Comparison of ENCODE assay signal across 14 cellular contexts in genomic region chr17:44039829-44040635, GRCh38. TPM values are rescaled to one million over a fixed set of nuclear protein-coding genes. Genes with fewer than 3 reads are reported as not detected.
DNase-seq lines count a peak whose midpoint lies in the region; ATAC-seq, FAIRE-seq and TF ChIP-seq lines count a peak whose summit lies in the region.
"Had no signal": no experiment of that assay in that cellular context is flagged by ENCODE, and none has a peak within 500 bp of the region (broad histone marks: within the 10 kb centered on the region; RNA-seq: fewer than 3 reads in every experiment).

No MANE protein-coding gene starts in this region.

- BruUV-seq in GM12878 (replicated peaks; lab: Mats Ljungman, UMichigan) = no TSS peak

- no peaks in the 10 kb centered on the region for H3K27me3 Mint-ChIP-seq in T-helper 2 cell treated with Interferon-gamma antibody and Interleukin-4, amounts not matched to agents 5 μg/mL and 100 μg/mL, for 36 hours (ENCODE audit: low read depth)
- H3K27me3 Mint-ChIP-seq: progenitor cell of endocrine pancreas had no signal

- no peaks in the 10 kb centered on the region for H3K27me3 ChIP-seq in GM12878 (replicated peaks in 1 of 2; ENCODE audit: control insufficient read depth in 2 of 2, insufficient read depth in 2 of 2, low read length in 1 of 2)
- no peaks in the 10 kb centered on the region for H3K27me3 ChIP-seq in right atrium auricular region
- no peaks in the 10 kb centered on the region for H3K27me3 ChIP-seq in smooth muscle cell (ENCODE audit: low read depth)
- H3K27me3 ChIP-seq: brain microvascular endothelial cell had no signal

- H3K27ac ChIP-seq in GM12878 (ENCODE audit: control insufficient read depth, insufficient read depth) = peak overlapping the region; percentile 11; the same call in 1 of the 2 replicates
- peak overlapping the region; percentile 41 to 64 for H3K27ac ChIP-seq in right atrium auricular region
- peak overlapping the region; percentile 41 for H3K27ac ChIP-seq in smooth muscle cell (ENCODE audit: low read depth)
- H3K27ac ChIP-seq: brain microvascular endothelial cell had no signal

- H3K4me2 ChIP-seq in GM12878 (ENCODE audit: control insufficient read depth, insufficient read depth) = no peak overlapping the region
- no peak overlapping the region for H3K4me2 ChIP-seq in smooth muscle cell

- peaks cover 8% of the 10 kb centered on the region for H3F3A ChIP-seq in smooth muscle cell (ENCODE audit: low read depth)

- peaks cover 24% of the 10 kb centered on the region for H3K36me3 Mint-ChIP-seq in T-helper 2 cell treated with Interferon-gamma antibody and Interleukin-4, amounts not matched to agents 5 μg/mL and 100 μg/mL, for 36 hours (ENCODE audit: low read depth)

- no peak for TF ChIP-seq POLR2A in GM12878 (IDR thresholded peaks at IDR 0.05; ENCODE audit: low read depth, low read length)

- no peak for FAIRE-seq in GM12878 (lab: Jason Lieb, UNC)

- H4K20me1 ChIP-seq in GM12878 (ENCODE audit: control insufficient read depth, insufficient read depth) (no peaks in the 10 kb centered on the region), smooth muscle cell (ENCODE audit: low read depth) (peaks cover 77% of the 10 kb centered on the region)

- no peak overlapping the region for H2AFZ ChIP-seq in GM12878 (ENCODE audit: control insufficient read depth, low read depth, low read length)
- no peak overlapping the region for H2AFZ ChIP-seq in smooth muscle cell (ENCODE audit: low read depth)

- H3K36me3 ChIP-seq in GM12878 (ENCODE audit: control insufficient read depth in 2 of 2, insufficient read depth in 2 of 2, low read length in 1 of 2) = peaks cover 17 to 24% of the 10 kb centered on the region in 2 experiments
- peaks cover 32% of the 10 kb centered on the region for H3K36me3 ChIP-seq in right atrium auricular region
- peaks cover 7% of the 10 kb centered on the region for H3K36me3 ChIP-seq in smooth muscle cell (ENCODE audit: low read depth)

- 74% methylated on average over 6 of the region's 6 CpGs for WGBS in GM12878 (ENCODE audit: insufficient coverage, insufficient replicate concordance, low lambda C conversion rate, missing lambda C conversion rate)
- 84% methylated on average over 6 of the region's 6 CpGs for WGBS in smooth muscle cell (ENCODE audit: low lambda C conversion rate)

- H3K4me1 Mint-ChIP-seq in T-helper 2 cell treated with Interferon-gamma antibody and Interleukin-4, amounts not matched to agents 5 μg/mL and 100 μg/mL, for 36 hours (ENCODE audit: low read depth) = peaks cover 13% of the 10 kb centered on the region

- H3K79me2 ChIP-seq in GM12878 (ENCODE audit: control insufficient read depth, insufficient read depth, low read length) (peaks cover 16% of the 10 kb centered on the region), smooth muscle cell (ENCODE audit: low read depth) (peaks cover 68% of the 10 kb centered on the region)

- peak overlapping the region; percentile 38 for H3K27ac Mint-ChIP-seq in T-helper 2 cell treated with Interferon-gamma antibody and Interleukin-4, amounts not matched to agents 5 μg/mL and 100 μg/mL, for 36 hours
- H3K27ac Mint-ChIP-seq: progenitor cell of endocrine pancreas had no signal

- H3K9ac ChIP-seq in GM12878 (ENCODE audit: control insufficient read depth, insufficient read depth, low read length) (no peak overlapping the region), smooth muscle cell (ENCODE audit: low read depth) (no peak overlapping the region)

- SMC1A ChIA-PET in GM12878 (lab: Charles Lee; ENCODE audit: uncharacterized antibody, unreplicated experiment) = interaction anchor here (2.0 to 4.7 kb wide), 2 partner anchors 75 to 96 kb away, joined by 12 to 20 read pairs; no protein-coding TSS in a partner anchor

- ATAC-seq in GM12878 (no peak), HG03378 (IDR thresholded peaks at IDR 0.05; ENCODE audit: unreplicated experiment) (no peak)

- TF ChIP-seq CTCF in GM12878 (IDR thresholded peaks at IDR 0.05 in 2 of 3, conservative IDR thresholded peaks at IDR 0.05 in 1 of 3; ENCODE audit: control insufficient read depth in 2 of 3, extremely low read depth in 1 of 3, insufficient read depth in 1 of 3, low read depth in 3 of 3, low read length in 3 of 3) (no peak), right atrium auricular region (IDR thresholded peaks at IDR 0.05) (no peak), smooth muscle cell (IDR thresholded peaks at IDR 0.05; ENCODE audit: borderline replicate concordance, insufficient read depth, poor library complexity, severe bottlenecking) (no peak)

- H3K4me1 ChIP-seq in GM12878 (ENCODE audit: control insufficient read depth, insufficient read depth, low read length) = no peaks in the 10 kb centered on the region
- H3K4me1 ChIP-seq in right atrium auricular region = peaks cover 0 to 51% of the 10 kb centered on the region in 2 donors
- no peaks in the 10 kb centered on the region for H3K4me1 ChIP-seq in smooth muscle cell (ENCODE audit: low read depth)

- DNase-seq in T-helper 2 cell treated with Interferon-gamma antibody and Interleukin-4, amounts not matched to agents 5 μg/mL and 100 μg/mL, for 36 hours (ENCODE audit: low spot score) = no peak
- DNase-seq in T-helper 2 cell = no peak
- no peak for DNase-seq in GM12878 (ENCODE audit: low read depth, low spot score)
- DNase-seq in right atrium auricular region (ENCODE audit: low spot score) = no peak
- no peak for DNase-seq in smooth muscle cell (lab: John Stamatoyannopoulos, UW; ENCODE audit: unreplicated experiment)
- DNase-seq in EL = no peak
- no peak for DNase-seq in stimulated activated CD4-positive, alpha-beta T cell treated with anti-CD3 and anti-CD28 coated beads, Interleukin-4, amount 100 ng/mL, for 1 hour
- DNase-seq: activated CD8-positive, alpha-beta memory T cell treated with anti-CD3 and anti-CD28 coated beads, Interleukin-2, amount 50 U/mL, for 4 hours; brain microvascular endothelial cell; H7; NCI-H1930; substantia nigra had no signal

- TF ChIP-seq EP300 in GM12878 (IDR thresholded peaks at IDR 0.05; ENCODE audit: borderline replicate concordance in 1 of 2, control insufficient read depth in 1 of 2, low read depth in 2 of 2, low read length in 2 of 2) = no peak

- in situ Hi-C loops in GM12878 (cut with MboI) = loop anchor here (5.0 kb wide), 1 partner anchor 98 kb away; the partner anchor contains the start of gene PPY

- intact Hi-C loops in GM12878 (cut with micrococcal nuclease; ENCODE audit: unreplicated experiment) = no loop called here

- no peak overlapping the region for H3K4me3 ChIP-seq in GM12878
- no peak overlapping the region for H3K4me3 ChIP-seq in right atrium auricular region
- no peak overlapping the region for H3K4me3 ChIP-seq in smooth muscle cell

- POLR2A ChIA-PET in GM12878 (lab: Charles Lee) = no interaction called here

- no peaks in the 10 kb centered on the region for H3K9me3 Mint-ChIP-seq in T-helper 2 cell treated with Interferon-gamma antibody and Interleukin-4, amounts not matched to agents 5 μg/mL and 100 μg/mL, for 36 hours

- H3K9me3 ChIP-seq in GM12878 (replicated peaks; ENCODE audit: control insufficient read depth, insufficient read depth, low read length) (no peaks in the 10 kb centered on the region), right atrium auricular region (no peaks in the 10 kb centered on the region), smooth muscle cell (replicated peaks; ENCODE audit: low read depth) (no peaks in the 10 kb centered on the region)

- CTCF ChIA-PET in GM12878 (lab: Yijun Ruan, JAX) = interaction anchor here (0.9 to 5.1 kb wide), 11 partner anchors 13 to 110 kb away, joined by 3 to 42 read pairs (median 4); partner anchors contain the start of genes HDAC5 and TMEM101

- H3K4me3 Mint-ChIP-seq in T-helper 2 cell treated with Interferon-gamma antibody and Interleukin-4, amounts not matched to agents 5 μg/mL and 100 μg/mL, for 36 hours = peak overlapping the region; percentile 21

- RAD21 ChIA-PET in GM12878 (lab: Charles Lee; ENCODE audit: unreplicated experiment) = interaction anchor here (0.6 to 2.9 kb wide), 3 partner anchors 69 to 96 kb away, joined by 3 to 26 read pairs (median 9); no protein-coding TSS in a partner anchor

- TF ChIP-seq RAD21 in GM12878 (IDR thresholded peaks at IDR 0.05; ENCODE audit: insufficient read depth, low read depth, low read length) = no peak

RNA-seq across cellular contexts. Expression of gene TMEM101, which starts 25.3 kb away (rescaled TPM):
- total RNA-seq in GM12878 (2013; cell fraction: nucleolus; rRNA removed) = 37.1 and 41.1 TPM in 2 replicates
- 43.8 and 48.7 TPM in 2 replicates for total RNA-seq in GM12878 (2014; rRNA removed)
- total RNA-seq in GM12878 (2014; rRNA removed; fragmentation: Illumina TruSeq; extraction: Trizol) = 25.0 and 25.3 TPM in 2 replicates
- total RNA-seq in GM12878 (2021) = 34.6 and 36.6 TPM in 2 replicates
- polyA plus RNA-seq in GM12878 (2011; ENCODE audit: low read depth) = 18.4 TPM
- 19.9 and 27.8 TPM in 2 replicates for polyA plus RNA-seq in GM12878 (2011; rRNA removed)
- polyA plus RNA-seq in GM12878 (2011; cell fraction: cytosol; rRNA removed) = 44.0 and 54.5 TPM in 2 replicates
- polyA plus RNA-seq in GM12878 (2011; cell fraction: nucleus; rRNA removed) = 21.5 and 23.8 TPM in 2 replicates
- 39.7 and 39.9 TPM in 2 replicates for polyA plus RNA-seq in GM12878 (2012)
- polyA plus RNA-seq in GM12878 (2014; fragmentation: Illumina TruSeq; extraction: Trizol) = 14.7 and 18.4 TPM in 2 replicates
- polyA plus RNA-seq in GM12878 (2014; fragmentation: Nextera tagmentation; extraction: Ambion mirVana) = 10 to 100 TPM; 70.0 to 72.5 TPM
- 39.2 and 47.3 TPM in 2 replicates for polyA plus RNA-seq in GM12878 (2014; rRNA removed)
- polyA plus RNA-seq in GM12878 (2016; fragmentation: Nextera tagmentation; extraction: Ambion mirVana) = 10 to 100 TPM; 30.1 to 35.2 TPM
- 36.9 and 62.2 TPM in 2 replicates for polyA minus RNA-seq in GM12878 (2011; rRNA and poly(A)+ RNA removed)
- 14.7 and 14.9 TPM in 2 replicates for polyA minus RNA-seq in GM12878 (2011; cell fraction: cytosol; rRNA and poly(A)+ RNA removed)
- 11.1 and 14.8 TPM in 2 replicates for polyA minus RNA-seq in GM12878 (2011; cell fraction: nucleus; rRNA and poly(A)+ RNA removed)
- 10 to 100 TPM; 21.0 to 25.0 TPM for total RNA-seq in right atrium auricular region
- total RNA-seq in smooth muscle cell = 25.2 and 35.1 TPM in 2 replicates
- polyA plus RNA-seq in smooth muscle cell = 36.1 and 39.9 TPM in 2 replicates

RNA-seq across cellular contexts. Expression of gene LSM12, which starts 26.4 kb away (rescaled TPM):
- total RNA-seq in GM12878 (2013; cell fraction: nucleolus; rRNA removed) = 15.5 and 19.4 TPM in 2 replicates
- total RNA-seq in GM12878 (2014; rRNA removed) (56.3 and 60.9 TPM in 2 replicates), GM12878 (2014; rRNA removed; fragmentation: Illumina TruSeq; extraction: Trizol) (61.4 and 66.1 TPM in 2 replicates), GM12878 (2021) (74.0 and 75.6 TPM in 2 replicates), right atrium auricular region (10 to 100 TPM; 36.8 to 41.3 TPM), smooth muscle cell (42.3 and 51.8 TPM in 2 replicates)
- polyA plus RNA-seq in GM12878 (2011; ENCODE audit: low read depth) = 30.4 TPM
- polyA plus RNA-seq in GM12878 (2011; rRNA removed) (63.5 and 66.5 TPM in 2 replicates), GM12878 (2014; fragmentation: Illumina TruSeq; extraction: Trizol) (87.8 and 94.6 TPM in 2 replicates), GM12878 (2014; fragmentation: Nextera tagmentation; extraction: Ambion mirVana) (100 to 1,000 TPM in 1 of 2 experiments, 10 to 100 TPM in 1; 51.1 to 206 TPM), GM12878 (2014; rRNA removed) (50.6 and 57.3 TPM in 2 replicates), GM12878 (2016; fragmentation: Nextera tagmentation; extraction: Ambion mirVana) (100 to 1,000 TPM; 131 to 132 TPM), smooth muscle cell (52.0 and 66.3 TPM in 2 replicates)
- 56.2 and 57.3 TPM in 2 replicates for polyA plus RNA-seq in GM12878 (2011; cell fraction: cytosol; rRNA removed)
- 21.2 and 23.1 TPM in 2 replicates for polyA plus RNA-seq in GM12878 (2011; cell fraction: nucleus; rRNA removed)
- 36.7 and 44.6 TPM in 2 replicates for polyA plus RNA-seq in GM12878 (2012)
- 75.6 and 90.0 TPM in 2 replicates for polyA minus RNA-seq in GM12878 (2011; rRNA and poly(A)+ RNA removed)
- 29.1 and 33.5 TPM in 2 replicates for polyA minus RNA-seq in GM12878 (2011; cell fraction: cytosol; rRNA and poly(A)+ RNA removed)
- 9.8 and 16.6 TPM in 2 replicates for polyA minus RNA-seq in GM12878 (2011; cell fraction: nucleus; rRNA and poly(A)+ RNA removed)

RNA-seq across cellular contexts. Expression of gene G6PC3, which starts 30.5 kb away (rescaled TPM):
- 30.8 and 38.5 TPM in 2 replicates for total RNA-seq in GM12878 (2013; cell fraction: nucleolus; rRNA removed)
- total RNA-seq in GM12878 (2014; rRNA removed) = 35.8 and 36.8 TPM in 2 replicates
- 19.8 and 20.8 TPM in 2 replicates for total RNA-seq in GM12878 (2014; rRNA removed; fragmentation: Illumina TruSeq; extraction: Trizol)
- 49.9 and 51.8 TPM in 2 replicates for total RNA-seq in GM12878 (2021)
- polyA plus RNA-seq in GM12878 (2011; ENCODE audit: low read depth) = 16.4 TPM
- polyA plus RNA-seq in GM12878 (2011; rRNA removed) = 13.3 and 24.5 TPM in 2 replicates
- 48.6 and 72.9 TPM in 2 replicates for polyA plus RNA-seq in GM12878 (2011; cell fraction: cytosol; rRNA removed)
- polyA plus RNA-seq in GM12878 (2011; cell fraction: nucleus; rRNA removed) = 22.6 and 24.8 TPM in 2 replicates
- 35.0 and 49.7 TPM in 2 replicates for polyA plus RNA-seq in GM12878 (2012)
- 20.7 and 49.2 TPM in 2 replicates for polyA plus RNA-seq in GM12878 (2014; fragmentation: Illumina TruSeq; extraction: Trizol)
- 10 to 100 TPM; 13.0 to 18.2 TPM for polyA plus RNA-seq in GM12878 (2014; fragmentation: Nextera tagmentation; extraction: Ambion mirVana)
- 69.1 and 71.7 TPM in 2 replicates for polyA plus RNA-seq in GM12878 (2014; rRNA removed)
- polyA plus RNA-seq in GM12878 (2016; fragmentation: Nextera tagmentation; extraction: Ambion mirVana) = 10 to 100 TPM; 81.6 to 93.7 TPM
- 29.5 and 57.0 TPM in 2 replicates for polyA minus RNA-seq in GM12878 (2011; rRNA and poly(A)+ RNA removed)
- polyA minus RNA-seq in GM12878 (2011; cell fraction: cytosol; rRNA and poly(A)+ RNA removed) = 11.4 and 16.8 TPM in 2 replicates
- polyA minus RNA-seq in GM12878 (2011; cell fraction: nucleus; rRNA and poly(A)+ RNA removed) = 18.3 and 33.5 TPM in 2 replicates
- total RNA-seq in right atrium auricular region = 10 to 100 TPM; 36.0 to 41.1 TPM
- 32.1 and 40.2 TPM in 2 replicates for total RNA-seq in smooth muscle cell
- 103 TPM in 2 replicates for polyA plus RNA-seq in smooth muscle cell

RNA-seq across cellular contexts. Expression of gene NAGS, which starts 35.6 kb away (rescaled TPM):
- total RNA-seq in GM12878 (2013; cell fraction: nucleolus; rRNA removed) = 0.75 and 1.5 TPM in 2 replicates
- total RNA-seq in GM12878 (2014; rRNA removed) (0.65 and 0.90 TPM in 2 replicates), GM12878 (2014; rRNA removed; fragmentation: Illumina TruSeq; extraction: Trizol) (0.46 and 0.58 TPM in 2 replicates), GM12878 (2021) (0.64 TPM in 2 replicates), right atrium auricular region (1 to 10 TPM; 1.7 to 4.5 TPM), smooth muscle cell (0.49 and 1.3 TPM in 2 replicates)
- 0.21 TPM for polyA plus RNA-seq in GM12878 (2011; ENCODE audit: low read depth)
- polyA plus RNA-seq in GM12878 (2011; rRNA removed) (0.58 and 0.80 TPM in 2 replicates), GM12878 (2014; fragmentation: Illumina TruSeq; extraction: Trizol) (0.53 TPM in 1 of 2 replicates, not detected in the other), GM12878 (2014; fragmentation: Nextera tagmentation; extraction: Ambion mirVana) (under 1 TPM in 1 of 2 experiments, not detected in 1; 0.11 TPM), GM12878 (2014; rRNA removed) (0.38 and 0.55 TPM in 2 replicates), GM12878 (2016; fragmentation: Nextera tagmentation; extraction: Ambion mirVana) (1 to 10 TPM in 1 of 2 experiments, under 1 TPM in 1; 0.72 to 1.6 TPM), smooth muscle cell (1.5 and 1.6 TPM in 2 replicates)
- 0.70 and 1.3 TPM in 2 replicates for polyA plus RNA-seq in GM12878 (2011; cell fraction: cytosol; rRNA removed)
- 0.57 and 0.87 TPM in 2 replicates for polyA plus RNA-seq in GM12878 (2011; cell fraction: nucleus; rRNA removed)
- 0.39 and 0.77 TPM in 2 replicates for polyA plus RNA-seq in GM12878 (2012)
- 0.66 and 1.2 TPM in 2 replicates for polyA minus RNA-seq in GM12878 (2011; rRNA and poly(A)+ RNA removed)
- 0.42 TPM in 1 of 2 replicates, not detected in the other for polyA minus RNA-seq in GM12878 (2011; cell fraction: cytosol; rRNA and poly(A)+ RNA removed)
- 0.96 and 0.97 TPM in 2 replicates for polyA minus RNA-seq in GM12878 (2011; cell fraction: nucleus; rRNA and poly(A)+ RNA removed)
